1 cellular context compared by ENCODE assay signal in the genomic region with DNA sequence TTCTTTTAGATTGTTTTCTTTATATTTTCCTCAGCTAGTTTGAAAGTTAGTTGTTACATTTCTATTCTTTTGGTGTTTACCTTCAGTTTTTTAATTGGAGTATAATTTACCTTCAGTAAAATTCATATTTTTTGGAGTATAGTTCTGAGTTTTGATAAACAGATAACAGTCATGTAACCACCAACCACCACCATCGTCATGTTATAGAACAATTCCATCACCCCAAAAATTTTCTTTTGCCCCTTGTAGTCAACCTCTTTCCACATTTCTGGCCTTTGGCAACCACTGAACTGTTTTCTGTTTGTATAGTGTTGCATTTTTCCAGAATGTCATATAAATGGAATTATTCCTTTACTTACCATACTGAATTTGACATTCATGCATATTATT.
TF ChIP-seq lines count a peak whose summit lies in the region.

No MANE protein-coding gene starts in this region.

TF ChIP-seq in WTC11, 78 proteins besides CTCF, POLR2A, EP300 and RAD21 (continued from another document):
- TF ChIP-seq, protein P1, sequence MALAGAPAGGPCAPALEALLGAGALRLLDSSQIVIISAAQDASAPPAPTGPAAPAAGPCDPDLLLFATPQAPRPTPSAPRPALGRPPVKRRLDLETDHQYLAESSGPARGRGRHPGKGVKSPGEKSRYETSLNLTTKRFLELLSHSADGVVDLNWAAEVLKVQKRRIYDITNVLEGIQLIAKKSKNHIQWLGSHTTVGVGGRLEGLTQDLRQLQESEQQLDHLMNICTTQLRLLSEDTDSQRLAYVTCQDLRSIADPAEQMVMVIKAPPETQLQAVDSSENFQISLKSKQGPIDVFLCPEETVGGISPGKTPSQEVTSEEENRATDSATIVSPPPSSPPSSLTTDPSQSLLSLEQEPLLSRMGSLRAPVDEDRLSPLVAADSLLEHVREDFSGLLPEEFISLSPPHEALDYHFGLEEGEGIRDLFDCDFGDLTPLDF (CRISPR knock-in tag; IDR thresholded peaks at IDR 0.05): no peak
- no peak for TF ChIP-seq ZBTB21 (CRISPR knock-in tag; IDR thresholded peaks at IDR 0.05; ENCODE audit: borderline replicate concordance)
- no peak for TF ChIP-seq OVOL2 (CRISPR knock-in tag; IDR thresholded peaks at IDR 0.05; ENCODE audit: borderline replicate concordance)
